ENCODE assay signal across 33 cellular contexts in the genomic region with DNA sequence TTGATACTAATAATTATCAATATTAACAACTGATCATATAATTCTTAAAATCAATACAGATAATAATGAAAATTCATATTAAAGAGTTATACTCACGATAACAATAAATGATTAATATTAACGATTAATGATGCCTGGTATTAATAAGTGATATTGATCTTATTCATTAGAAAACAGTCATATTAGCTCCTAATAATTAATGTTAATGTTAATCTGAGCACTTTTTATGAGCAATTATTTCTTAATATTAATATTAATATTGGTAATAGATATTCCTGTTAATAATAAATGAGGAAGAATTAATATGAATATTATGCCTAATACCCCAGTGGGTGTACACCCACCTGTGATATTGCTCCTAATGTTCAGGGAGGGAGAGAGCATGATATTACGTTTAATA. TPM values are rescaled to one million over a fixed set of nuclear protein-coding genes. Genes with fewer than 3 reads are reported as not detected.
"Had no signal": no experiment of that assay in that cellular context is flagged by ENCODE, and none has a peak within 500 bp of the region (broad histone marks: within the 10 kb centered on the region; RNA-seq: fewer than 3 reads in every experiment).

No MANE protein-coding gene starts in this region.

- H3K4me3 ChIP-seq: neural progenitor cell, ovary, psoas muscle, right lobe of liver, sigmoid colon, suprapubic skin, thoracic aorta, tibial artery, transverse colon, upper lobe of right lung, uterus had no signal

- H3K27me3 Mint-ChIP-seq: stimulated activated naive CD8-positive, alpha-beta T cell treated with anti-CD3 and anti-CD28 coated beads, Interleukin-15, amount 100 ng/mL, for 72 hours; type B pancreatic cell had no signal

- H3K9ac ChIP-seq: neural progenitor cell, parathyroid adenoma had no signal

- H3K4me3 Mint-ChIP-seq: naive thymus-derived CD4-positive, alpha-beta T cell; natural killer cell; nephron; neural progenitor cell; stimulated activated effector memory CD8-positive, alpha-beta T cell treated with anti-CD3 and anti-CD28 coated beads, Interleukin-12 subunit alpha, Interleukin-12 subunit beta, amount 100 ng/mL, for 72 hours; stimulated activated naive B cell treated with anti-CD40 and anti-IgM and Interleukin-4, amounts not matched to agents 10 μg/mL and 1 μg/mL and 100 μg/mL, for 72 hours; stimulated activated naive CD8-positive, alpha-beta T cell treated with anti-CD3 and anti-CD28 coated beads, Interleukin-15, amount 100 ng/mL, for 72 hours; type B pancreatic cell had no signal

- H3K27me3 ChIP-seq: ovary, right lobe of liver, sigmoid colon, suprapubic skin, tibial artery, transverse colon, uterus had no signal

- H3K36me3 Mint-ChIP-seq: naive thymus-derived CD4-positive, alpha-beta T cell; natural killer cell; neural progenitor cell; stimulated activated effector memory CD8-positive, alpha-beta T cell treated with anti-CD3 and anti-CD28 coated beads, Interleukin-12 subunit alpha, Interleukin-12 subunit beta, amount 100 ng/mL, for 72 hours; stimulated activated naive B cell treated with anti-CD40 and anti-IgM and Interleukin-4, amounts not matched to agents 10 μg/mL and 1 μg/mL and 100 μg/mL, for 72 hours; type B pancreatic cell had no signal

- DNase-seq: naive thymus-derived CD4-positive, alpha-beta T cell; natural killer cell; occipital lobe; ovary; posterior cingulate gyrus; psoas muscle; right cardiac atrium; right lobe of liver; sigmoid colon; small intestine; stimulated activated CD4-positive, alpha-beta T cell treated with anti-CD3 and anti-CD28 coated beads, Interleukin-15, amount 100 ng/mL, for 24 hours; stimulated activated CD4-positive, alpha-beta T cell treated with anti-CD3 and anti-CD28 coated beads, Interleukin-2, amount 100 ng/mL, for 24 hours; stimulated activated CD4-positive, alpha-beta T cell treated with anti-CD3 and anti-CD28 coated beads, Interleukin-2, amount 100 ng/mL, for 48 hours; stimulated activated CD4-positive, alpha-beta T cell treated with anti-CD3 and anti-CD28 coated beads, Interleukin-4, amount 100 ng/mL, for 24 hours; stimulated activated naive B cell treated with anti-CD40 and anti-IgM and Interleukin-4, amounts not matched to agents 10 μg/mL and 1 μg/mL and 100 μg/mL, for 72 hours; stimulated activated naive CD8-positive, alpha-beta T cell treated with anti-CD3 and anti-CD28 coated beads, Interleukin-15, amount 100 ng/mL, for 72 hours; stimulated activated naive CD8-positive, alpha-beta T cell treated with anti-CD3 and anti-CD28 coated beads, Interleukin-15, Interleukin-2, amounts not matched to agents 100 U/mL and 50 U/mL, for 24 hours; substantia nigra; tibial artery; transverse colon; upper lobe of right lung; uterus had no signal

- H3K27ac ChIP-seq: neural progenitor cell, ovary, parathyroid adenoma, psoas muscle, right lobe of liver, sigmoid colon, suprapubic skin, thoracic aorta, tibial artery, transverse colon, upper lobe of right lung, uterus had no signal

- H3K4me1 Mint-ChIP-seq: naive thymus-derived CD4-positive, alpha-beta T cell; natural killer cell; nephron; neural progenitor cell; stimulated activated effector memory CD8-positive, alpha-beta T cell treated with anti-CD3 and anti-CD28 coated beads, Interleukin-12 subunit alpha, Interleukin-12 subunit beta, amount 100 ng/mL, for 72 hours; stimulated activated naive B cell treated with anti-CD40 and anti-IgM and Interleukin-4, amounts not matched to agents 10 μg/mL and 1 μg/mL and 100 μg/mL, for 72 hours; stimulated activated naive CD8-positive, alpha-beta T cell treated with anti-CD3 and anti-CD28 coated beads, Interleukin-15, amount 100 ng/mL, for 72 hours had no signal

- H3K4me1 ChIP-seq: neural progenitor cell, parathyroid adenoma, psoas muscle, right lobe of liver, sigmoid colon, suprapubic skin, tibial artery, transverse colon, upper lobe of right lung, uterus had no signal

- H3K27ac Mint-ChIP-seq: naive thymus-derived CD4-positive, alpha-beta T cell; natural killer cell; nephron; neural progenitor cell; progenitor cell of endocrine pancreas; stimulated activated effector memory CD8-positive, alpha-beta T cell treated with anti-CD3 and anti-CD28 coated beads, Interleukin-12 subunit alpha, Interleukin-12 subunit beta, amount 100 ng/mL, for 72 hours; stimulated activated naive B cell treated with anti-CD40 and anti-IgM and Interleukin-4, amounts not matched to agents 10 μg/mL and 1 μg/mL and 100 μg/mL, for 72 hours; stimulated activated naive CD8-positive, alpha-beta T cell treated with anti-CD3 and anti-CD28 coated beads, Interleukin-15, amount 100 ng/mL, for 72 hours; type B pancreatic cell had no signal

- H3K36me3 ChIP-seq: neural progenitor cell, ovary, right lobe of liver, sigmoid colon, suprapubic skin, thoracic aorta, tibial artery, transverse colon, upper lobe of right lung, uterus had no signal

- FAIRE-seq: small intestine had no signal

- H3K9me3 ChIP-seq: ovary, psoas muscle, right lobe of liver, sigmoid colon, suprapubic skin, thoracic aorta, tibial artery, transverse colon, upper lobe of right lung, uterus had no signal

- H3K9me3 Mint-ChIP-seq: naive thymus-derived CD4-positive, alpha-beta T cell; natural killer cell; neural progenitor cell; stimulated activated effector memory CD8-positive, alpha-beta T cell treated with anti-CD3 and anti-CD28 coated beads, Interleukin-12 subunit alpha, Interleukin-12 subunit beta, amount 100 ng/mL, for 72 hours; stimulated activated naive B cell treated with anti-CD40 and anti-IgM and Interleukin-4, amounts not matched to agents 10 μg/mL and 1 μg/mL and 100 μg/mL, for 72 hours; stimulated activated naive CD8-positive, alpha-beta T cell treated with anti-CD3 and anti-CD28 coated beads, Interleukin-15, amount 100 ng/mL, for 72 hours had no signal

- ATAC-seq: naive thymus-derived CD4-positive, alpha-beta T cell; natural killer cell; psoas muscle; right cardiac atrium; right lobe of liver; stimulated activated effector memory CD8-positive, alpha-beta T cell treated with anti-CD3 and anti-CD28 coated beads, Interleukin-12 subunit alpha, Interleukin-12 subunit beta, amount 100 ng/mL, for 72 hours; stimulated activated naive B cell treated with anti-CD40 and anti-IgM and Interleukin-4, amounts not matched to agents 10 μg/mL and 1 μg/mL and 100 μg/mL, for 72 hours; stimulated activated naive CD8-positive, alpha-beta T cell treated with anti-CD3 and anti-CD28 coated beads, Interleukin-15, amount 100 ng/mL, for 72 hours; stimulated activated naive CD8-positive, alpha-beta T cell treated with anti-CD3 and anti-CD28 coated beads, Interleukin-15, Interleukin-2, amounts not matched to agents 100 U/mL and 50 U/mL, for 24 hours; upper lobe of right lung had no signal

RNA-seq across cellular contexts. Expression of a gene that starts 23.6 kb away (rescaled TPM):
- total RNA-seq: natural killer cell, occipital lobe, osteoblast, psoas muscle, right cardiac atrium, skeletal muscle tissue, suprapubic skin, thoracic aorta, transverse colon, upper lobe of right lung, urinary bladder, uterus had no signal
- polyA plus RNA-seq: sigmoid colon had no signal
